9 cellular contexts compared by ENCODE assay signal in the genomic region with DNA sequence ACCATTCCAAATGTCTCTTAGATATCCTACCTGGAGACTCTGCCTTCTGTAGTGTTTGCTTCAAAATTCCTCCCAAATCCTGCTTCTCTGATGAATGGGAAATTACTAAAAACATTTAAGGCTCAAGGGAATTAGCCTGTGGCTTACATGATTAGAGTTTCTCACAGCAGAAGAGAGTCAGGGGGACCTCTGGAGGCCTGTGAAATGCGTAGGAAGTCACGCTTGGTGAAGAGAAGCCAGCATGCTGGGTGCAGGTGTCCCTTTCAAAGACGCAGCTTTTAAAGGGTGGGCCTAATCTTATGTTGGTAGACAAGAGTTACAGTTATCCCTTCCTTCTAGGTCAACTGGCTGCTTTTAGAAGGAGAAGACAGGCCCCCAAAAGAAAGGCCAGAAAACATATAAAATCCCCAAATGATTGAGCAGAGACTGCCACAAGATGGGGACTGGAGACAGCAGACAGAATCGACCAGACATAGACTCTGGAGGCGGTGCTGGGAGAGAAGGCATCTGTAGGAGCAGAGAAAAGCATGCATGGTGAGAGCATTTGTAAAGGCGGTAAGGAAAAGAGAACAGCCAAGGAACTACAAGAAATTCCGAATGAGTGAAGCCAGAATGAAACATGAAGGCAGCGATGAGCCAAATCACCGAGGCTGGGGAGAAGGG. TPM values are rescaled to one million over a fixed set of nuclear protein-coding genes. Genes with fewer than 3 reads are reported as not detected.
DNase-seq lines count a peak whose midpoint lies in the region; ATAC-seq and TF ChIP-seq lines count a peak whose summit lies in the region.
"Had no signal": no experiment of that assay in that cellular context is flagged by ENCODE, and none has a peak within 500 bp of the region (broad histone marks: within the 10 kb centered on the region; RNA-seq: fewer than 3 reads in every experiment).

No MANE protein-coding gene starts in this region.

- H3K4me3 ChIP-seq in BLaER1 (peak overlapping the region; percentile 44), dorsolateral prefrontal cortex (no peak overlapping the region), MM.1S (ENCODE audit: low read length) (no peak overlapping the region)

- ATAC-seq in GM18867 (IDR thresholded peaks at IDR 0.05; ENCODE audit: unreplicated experiment) (peak; percentile 46), HG02981 (IDR thresholded peaks at IDR 0.05; ENCODE audit: unreplicated experiment) (peak; percentile 34)

- no peak overlapping the region for H2AFZ ChIP-seq in MM.1S (ENCODE audit: low read length)

- H3K36me3 ChIP-seq in BLaER1 (peaks cover 52% of the 10 kb centered on the region), MM.1S (replicated peaks; ENCODE audit: insufficient read depth, low read length) (no peaks in the 10 kb centered on the region)

- peak overlapping the region; percentile 87 for H3K27ac ChIP-seq in BLaER1
- H3K27ac ChIP-seq in dorsolateral prefrontal cortex, result peak overlapping the region in 38 of 59 donors; percentile 4 to 74 (median 46)
- H3K27ac ChIP-seq in MM.1S (ENCODE audit: low read length), result no peak overlapping the region

- H3K27me3 ChIP-seq in BLaER1 (no peaks in the 10 kb centered on the region), dorsolateral prefrontal cortex (no peaks in the 10 kb centered on the region), MM.1S (replicated peaks; ENCODE audit: insufficient read depth, low read length) (no peaks in the 10 kb centered on the region)

- H3K4me1 ChIP-seq in BLaER1 (peaks cover 84% of the 10 kb centered on the region), MM.1S (ENCODE audit: low read length) (peaks cover 7% of the 10 kb centered on the region)

- H3K9ac ChIP-seq in BLaER1 (peak overlapping the region; percentile 64), MM.1S (ENCODE audit: low read length) (no peak overlapping the region)

- peak overlapping the region; percentile 92 for H3K4me2 ChIP-seq in BLaER1
- no peak overlapping the region for H3K4me2 ChIP-seq in MM.1S (ENCODE audit: low read depth, low read length)

- H3K79me2 ChIP-seq in MM.1S (ENCODE audit: low read length), result 0 out of 2 replicates have a peak, but pooled peaks cover 9% of the 10 kb centered on the region

- intact Hi-C loops in dorsolateral prefrontal cortex (cut with DNase I), result no loop called here

- DNase-seq in dorsolateral prefrontal cortex, result peak in 3 of 10 donors; percentile 41 to 60 (median 56)
- DNase-seq in HuH-7 (ENCODE audit: low spot score), result no peak
- DNase-seq in NK-92 treated with Interleukin-12 subunit alpha and Interleukin-12 subunit beta, amount 100 ng/mL, for 24 hours (lab: John Stamatoyannopoulos, UW), result no peak
- no peak for DNase-seq in MM.1S
- DNase-seq in NCI-H748 treated with DMSO at 0.1 percent for 48 hours (lab: John Stamatoyannopoulos, UW), result no peak
- DNase-seq: SHP77 had no signal

- H3K9me3 ChIP-seq in BLaER1 (no peaks in the 10 kb centered on the region), MM.1S (replicated peaks; ENCODE audit: insufficient read depth, low read length) (no peaks in the 10 kb centered on the region)

- no peaks in the 10 kb centered on the region for H3K9me2 ChIP-seq in MM.1S (replicated peaks; ENCODE audit: insufficient read depth, low read length)

- no peaks in the 10 kb centered on the region for H3F3A ChIP-seq in MM.1S (ENCODE audit: insufficient read depth, low read length)

- H4K20me1 ChIP-seq in BLaER1 (no peaks in the 10 kb centered on the region), MM.1S (ENCODE audit: insufficient read depth, low read length) (no peaks in the 10 kb centered on the region)

- TF ChIP-seq CTCF in dorsolateral prefrontal cortex (IDR thresholded peaks at IDR 0.05 in 54 of 56, conservative IDR thresholded peaks at IDR 0.05 in 2 of 56; ENCODE audit: low read depth in 1 of 56, partially characterized antibody in 56 of 56) (peak in 19 of 56 donors; percentile 5 to 40 (median 22)), MM.1S (IDR thresholded peaks at IDR 0.05; ENCODE audit: low read length) (no peak)

RNA-seq across cellular contexts. Expression of a gene that starts 42.3 kb away (rescaled TPM):
- total RNA-seq in dorsolateral prefrontal cortex, result 10 to 100 TPM in 8 of 120 experiments, 1 to 10 TPM in 112; 2.8 to 13.3 (median 6.0) TPM

RNA-seq across cellular contexts. Expression of a gene that starts 48.4 kb away (rescaled TPM):
- total RNA-seq in dorsolateral prefrontal cortex, result 10 to 100 TPM; 17.9 to 30.7 (median 25.8) TPM
